16 cellular contexts compared by ENCODE assay signal in the genomic region with DNA sequence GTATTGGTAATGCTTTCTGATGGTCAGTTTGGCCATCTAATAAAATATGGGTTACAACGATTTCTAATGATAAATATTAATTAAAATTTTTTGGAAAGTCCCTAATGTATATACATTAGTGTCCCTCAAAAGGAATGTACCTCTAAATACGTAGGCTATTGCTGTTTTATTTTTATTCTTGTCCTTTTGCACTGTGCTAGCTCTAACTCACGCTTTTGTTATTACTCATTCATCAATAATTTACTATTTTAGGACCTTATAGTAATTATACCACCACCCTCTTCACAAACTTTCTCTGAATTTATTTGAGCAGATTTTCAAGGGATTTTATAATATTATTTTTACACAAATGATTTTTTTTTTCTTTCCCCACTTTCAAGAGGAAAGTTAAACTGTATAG.
DNase-seq lines count a peak whose midpoint lies in the region; ATAC-seq lines count a peak whose summit lies in the region.
"Had no signal": no experiment of that assay in that cellular context is flagged by ENCODE, and none has a peak within 500 bp of the region (broad histone marks: within the 10 kb centered on the region; RNA-seq: fewer than 3 reads in every experiment).

No MANE protein-coding gene starts in this region.

- H3K4me1 Mint-ChIP-seq in T-cell = no peaks in the 10 kb centered on the region
- H3K4me1 Mint-ChIP-seq: CD8-positive, alpha-beta memory T cell had no signal

- H3K27ac Mint-ChIP-seq in T-cell = no peak overlapping the region
- H3K27ac Mint-ChIP-seq: CD8-positive, alpha-beta memory T cell had no signal

- H3K4me3 Mint-ChIP-seq in T-cell = no peak overlapping the region
- H3K4me3 Mint-ChIP-seq: CD8-positive, alpha-beta memory T cell had no signal

- H3K27me3 Mint-ChIP-seq in T-cell = no peaks in the 10 kb centered on the region
- H3K27me3 Mint-ChIP-seq: CD8-positive, alpha-beta memory T cell had no signal

- ATAC-seq in GM18858 (IDR thresholded peaks at IDR 0.05; ENCODE audit: unreplicated experiment) (peak; percentile 46), GM19463 (IDR thresholded peaks at IDR 0.05; ENCODE audit: unreplicated experiment) (peak; percentile 32), HG03066 (IDR thresholded peaks at IDR 0.05; ENCODE audit: low read depth, unreplicated experiment) (peak; percentile 57), GM21825 (IDR thresholded peaks at IDR 0.05; ENCODE audit: unreplicated experiment) (no peak), T-cell (replicated peaks in 1 of 4) (no peak)

- H3K9me3 Mint-ChIP-seq in T-cell = peaks cover 5 to 22% (median 10%) of the 10 kb centered on the region in 3 donors

- peak; percentile 12 for DNase-seq in kidney tubule cell (ENCODE audit: low spot score)
- DNase-seq in NCI-H2029 treated with DMSO at 0.1 percent for 48 hours (lab: John Stamatoyannopoulos, UW) = no peak
- DNase-seq in T-cell = no peak
- DNase-seq: C1 segment of cervical spinal cord; CD8-positive, alpha-beta memory T cell; DMS53; KG1; NCI-H187; NCI-H2227 treated with DMSO at 0.1 percent for 48 hours; NCI-H510A treated with DMSO at 0.1 percent for 48 hours; NCI-H82; OCI-M1 had no signal

- no peaks in the 10 kb centered on the region for H3K36me3 Mint-ChIP-seq in T-cell
- H3K36me3 Mint-ChIP-seq: CD8-positive, alpha-beta memory T cell had no signal

- POLR2A ChIA-PET in T-cell (lab: Charles Lee) = no interaction called here

- CTCF ChIA-PET in T-cell (lab: Charles Lee) = interaction anchor here in 1 of 2 donors (0.6 kb wide), 1 partner anchor 132 kb away, joined by 3 read pairs; no protein-coding TSS in a partner anchor

Comparison
In these comparisons a context has a peak if more than half of its experiments do, and no peak if none do; other contexts are left out.
1. ATAC-seq: peak in GM18858 (single experiment), GM19463 (single experiment) and HG03066 (single experiment); none in GM21825 (single experiment) and T-cell (0 of 4).